1 cellular context compared by ENCODE assay signal in the genomic region with DNA sequence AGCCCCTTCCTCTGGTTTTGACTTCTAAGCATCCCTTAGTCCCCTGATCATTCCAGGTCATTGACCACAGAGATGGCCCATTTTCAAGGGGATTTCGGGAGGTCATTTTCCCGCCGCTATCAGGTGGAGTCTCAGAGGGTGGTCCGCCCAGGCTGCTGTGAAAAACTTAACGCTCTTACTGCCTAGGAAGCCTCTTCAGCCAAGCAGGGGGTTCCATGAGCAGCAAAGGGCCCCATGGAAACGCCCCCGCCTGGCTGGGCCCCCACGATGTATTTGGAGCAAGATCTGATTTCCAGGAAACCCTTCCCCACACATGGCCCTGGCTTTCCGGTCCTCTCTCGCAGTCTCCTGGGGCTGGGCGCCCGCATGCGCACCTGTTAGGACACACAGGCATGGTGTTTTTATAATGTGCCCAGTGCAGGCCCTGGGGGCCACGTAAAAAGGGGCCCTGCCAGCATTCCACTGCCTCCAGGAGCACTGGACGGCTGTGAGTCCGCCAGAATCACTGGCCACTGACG.
TF ChIP-seq lines count a peak whose summit lies in the region.

No MANE protein-coding gene starts in this region.

TF ChIP-seq in IMR-90, 13 proteins besides CTCF, POLR2A, EP300 and RAD21 (continued from another document):
- TF ChIP-seq, protein P1, sequence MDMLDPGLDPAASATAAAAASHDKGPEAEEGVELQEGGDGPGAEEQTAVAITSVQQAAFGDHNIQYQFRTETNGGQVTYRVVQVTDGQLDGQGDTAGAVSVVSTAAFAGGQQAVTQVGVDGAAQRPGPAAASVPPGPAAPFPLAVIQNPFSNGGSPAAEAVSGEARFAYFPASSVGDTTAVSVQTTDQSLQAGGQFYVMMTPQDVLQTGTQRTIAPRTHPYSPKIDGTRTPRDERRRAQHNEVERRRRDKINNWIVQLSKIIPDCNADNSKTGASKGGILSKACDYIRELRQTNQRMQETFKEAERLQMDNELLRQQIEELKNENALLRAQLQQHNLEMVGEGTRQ (IDR thresholded peaks at IDR 0.05; ENCODE audit: low read depth, low read length), result no peak
- TF ChIP-seq CHD1 (IDR thresholded peaks at IDR 0.05; ENCODE audit: low read depth, low read length), result no peak
- TF ChIP-seq, protein P2, sequence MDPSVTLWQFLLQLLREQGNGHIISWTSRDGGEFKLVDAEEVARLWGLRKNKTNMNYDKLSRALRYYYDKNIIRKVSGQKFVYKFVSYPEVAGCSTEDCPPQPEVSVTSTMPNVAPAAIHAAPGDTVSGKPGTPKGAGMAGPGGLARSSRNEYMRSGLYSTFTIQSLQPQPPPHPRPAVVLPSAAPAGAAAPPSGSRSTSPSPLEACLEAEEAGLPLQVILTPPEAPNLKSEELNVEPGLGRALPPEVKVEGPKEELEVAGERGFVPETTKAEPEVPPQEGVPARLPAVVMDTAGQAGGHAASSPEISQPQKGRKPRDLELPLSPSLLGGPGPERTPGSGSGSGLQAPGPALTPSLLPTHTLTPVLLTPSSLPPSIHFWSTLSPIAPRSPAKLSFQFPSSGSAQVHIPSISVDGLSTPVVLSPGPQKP (IDR thresholded peaks at IDR 0.05; ENCODE audit: borderline replicate concordance, low read depth, low read length), result no peak
- no peak for TF ChIP-seq RFX5 (IDR thresholded peaks at IDR 0.05; ENCODE audit: low read depth, low read length)
- no peak for TF ChIP-seq RCOR1 (IDR thresholded peaks at IDR 0.05; ENCODE audit: insufficient replicate concordance, low read length)
- no peak for TF ChIP-seq BHLHE40 (IDR thresholded peaks at IDR 0.05; ENCODE audit: low read depth, low read length)
- no peak for TF ChIP-seq NFE2L2 (IDR thresholded peaks at IDR 0.05; ENCODE audit: low read depth, low read length)
- TF ChIP-seq CEBPB (IDR thresholded peaks at IDR 0.05; ENCODE audit: low read depth, low read length), result no peak
TF ChIP-seq in IMR-90: peak in this region for 0.
